Comparison of ENCODE assay signal across 9 cellular contexts in genomic region chr4:3530663-3531254, GRCh38. TPM values are rescaled to one million over a fixed set of nuclear protein-coding genes. Genes with fewer than 3 reads are reported as not detected.
DNase-seq lines count a peak whose midpoint lies in the region; ATAC-seq lines count a peak whose summit lies in the region.
"Had no signal": no experiment of that assay in that cellular context is flagged by ENCODE, and none has a peak within 500 bp of the region (broad histone marks: within the 10 kb centered on the region; RNA-seq: fewer than 3 reads in every experiment).

No MANE protein-coding gene starts in this region.

- ATAC-seq in left ventricle myocardium superior (peak; percentile 18), HG03571 (IDR thresholded peaks at IDR 0.05; ENCODE audit: unreplicated experiment) (no peak), GM18502 (IDR thresholded peaks at IDR 0.05; ENCODE audit: poor library complexity, unreplicated experiment) (no peak), GM18870 (IDR thresholded peaks at IDR 0.05; ENCODE audit: unreplicated experiment) (no peak)

- H3K36me3 ChIP-seq in H7 (replicated peaks; ENCODE audit: control insufficient read depth, insufficient read depth, low read length) (peaks cover 6% of the 10 kb centered on the region), skeletal muscle tissue (ENCODE audit: control insufficient read depth in 3 of 3, insufficient read depth in 3 of 3, low read length in 3 of 3) (peaks cover 12 to 19% (median 13%) of the 10 kb centered on the region in 3 donors)

- H3K4me1 Mint-ChIP-seq in activated CD4-positive, alpha-beta memory T cell treated with anti-CD3 and anti-CD28 coated beads, Interleukin-2, amount 10 ng/mL, durations not matched to agents 7 days and 5 days: peaks cover 26% of the 10 kb centered on the region

- CTCF ChIA-PET in activated CD4-positive, alpha-beta memory T cell treated with anti-CD3 and anti-CD28 coated beads, Interleukin-2, amount 10 ng/mL, durations not matched to agents 7 days and 5 days (lab: Charles Lee): interaction anchor here (0.5 kb wide), 1 partner anchor 348 kb away, joined by 3 read pairs; no protein-coding TSS in a partner anchor

- H3K36me3 Mint-ChIP-seq in activated CD4-positive, alpha-beta memory T cell treated with anti-CD3 and anti-CD28 coated beads, Interleukin-2, amount 10 ng/mL, durations not matched to agents 7 days and 5 days (ENCODE audit: low read depth): peaks cover 7% of the 10 kb centered on the region

- H3K27me3 ChIP-seq in H7 (ENCODE audit: control insufficient read depth, insufficient read depth, low read length) (peaks cover 12% of the 10 kb centered on the region), skeletal muscle tissue (ENCODE audit: control insufficient read depth in 3 of 3, insufficient read depth in 3 of 3, low read length in 3 of 3) (no peaks in the 10 kb centered on the region)

- H3K27ac Mint-ChIP-seq in activated CD4-positive, alpha-beta memory T cell treated with anti-CD3 and anti-CD28 coated beads, Interleukin-2, amount 10 ng/mL, durations not matched to agents 7 days and 5 days: no peak overlapping the region

- peaks cover 23 to 33% (median 27%) of the 10 kb centered on the region in 3 donors for H3K4me1 ChIP-seq in skeletal muscle tissue (ENCODE audit: control insufficient read depth in 3 of 3, insufficient read depth in 3 of 3, low read length in 3 of 3)

- H3K27ac ChIP-seq in skeletal muscle tissue (ENCODE audit: low read depth, low read length): no peak overlapping the region

- no peaks in the 10 kb centered on the region for H3K9me3 ChIP-seq in skeletal muscle tissue (ENCODE audit: control insufficient read depth in 3 of 3, low read length in 3 of 3)

- DNase-seq in H7 (no peak), left ventricle myocardium superior (no peak), GDM1 (lab: John Stamatoyannopoulos, UW) (no peak)
- DNase-seq in activated CD4-positive, alpha-beta memory T cell treated with anti-CD3 and anti-CD28 coated beads, Interleukin-2, amount 10 ng/mL, durations not matched to agents 7 days and 5 days: no peak
- DNase-seq: activated CD8-positive, alpha-beta memory T cell treated with anti-CD3 and anti-CD28 coated beads for 24 hours had no signal

- peak overlapping the region; percentile 96 for H3K4me3 Mint-ChIP-seq in activated CD4-positive, alpha-beta memory T cell treated with anti-CD3 and anti-CD28 coated beads, Interleukin-2, amount 10 ng/mL, durations not matched to agents 7 days and 5 days

- POLR2A ChIA-PET in activated CD4-positive, alpha-beta memory T cell treated with anti-CD3 and anti-CD28 coated beads, Interleukin-2, amount 10 ng/mL, durations not matched to agents 7 days and 5 days (lab: Charles Lee): no interaction called here

- H3K4me3 ChIP-seq in H7 (ENCODE audit: insufficient read depth, low read depth, low read length): 0 out of 2 replicates have a peak overlapping the region, but pooled peaks have one; percentile 77
- H3K4me3 ChIP-seq in skeletal muscle tissue (ENCODE audit: low read length in 3 of 3): peak overlapping the region; percentile 89 to 94 (median 89)

- intact Hi-C loops in left ventricle myocardium superior (cut with micrococcal nuclease): no loop called here

- peaks cover 3% of the 10 kb centered on the region for H3K27me3 Mint-ChIP-seq in activated CD4-positive, alpha-beta memory T cell treated with anti-CD3 and anti-CD28 coated beads, Interleukin-2, amount 10 ng/mL, durations not matched to agents 7 days and 5 days

- no peaks in the 10 kb centered on the region for H3K9me3 Mint-ChIP-seq in activated CD4-positive, alpha-beta memory T cell treated with anti-CD3 and anti-CD28 coated beads, Interleukin-2, amount 10 ng/mL, durations not matched to agents 7 days and 5 days

- H3K9ac ChIP-seq in skeletal muscle tissue (ENCODE audit: low read depth in 1 of 3, low read length in 3 of 3): peak overlapping the region; percentile 81 to 94 (median 85)

RNA-seq across cellular contexts. Expression of gene LRPAP1, which starts 1.5 kb away (rescaled TPM):
- total RNA-seq in H7 (2014; rRNA removed; shearing (Covaris generic)): 57.9 and 101 TPM in 2 replicates
- total RNA-seq in activated CD4-positive, alpha-beta memory T cell treated with anti-CD3 and anti-CD28 coated beads, Interleukin-2, amount 10 ng/mL, durations not matched to agents 7 days and 5 days: 10 to 100 TPM; 71.0 to 72.3 TPM
- total RNA-seq in left ventricle myocardium superior: 307 TPM
- total RNA-seq in skeletal muscle tissue: 15.7 TPM
